ENCODE assay signal across 8 cellular contexts in the genomic region with DNA sequence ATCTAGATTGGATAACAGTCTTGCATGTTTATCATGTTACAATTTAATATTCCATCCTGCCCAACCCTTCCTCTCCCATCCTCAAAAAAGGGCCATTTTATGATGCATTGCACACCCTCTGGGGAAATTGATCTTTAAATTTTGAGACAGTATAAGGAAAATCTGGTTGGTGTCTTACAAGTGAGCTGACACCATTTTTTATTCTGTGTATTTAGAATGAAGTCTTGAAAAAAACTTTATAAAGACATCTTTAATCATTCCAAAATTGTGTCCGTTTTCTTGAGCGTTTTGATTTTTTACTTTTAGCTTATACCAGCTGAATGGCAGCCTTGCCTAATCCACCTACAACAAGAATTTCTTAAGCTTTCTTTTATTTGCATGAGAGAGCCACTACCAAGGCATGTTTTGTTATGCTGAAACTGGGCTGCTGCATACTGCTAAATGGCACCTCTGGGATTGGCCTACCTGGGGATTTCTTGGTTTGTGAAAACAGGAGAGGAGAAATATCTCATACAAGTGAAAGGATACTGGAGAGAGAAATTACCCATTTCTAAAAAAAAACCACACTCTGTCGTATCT. TPM values are rescaled to one million over a fixed set of nuclear protein-coding genes. Genes with fewer than 3 reads are reported as not detected.
A peak's percentile ranks its signal among the peaks of the same experiment; 100 is the strongest.
DNase-seq lines count a peak whose midpoint lies in the region; ATAC-seq and TF ChIP-seq lines count a peak whose summit lies in the region.

No MANE protein-coding gene starts in this region.

- intact Hi-C loops in adrenal gland (cut with DNase I) (no loop called here), left lung (cut with DNase I) (no loop called here), uterus (cut with DNase I; ENCODE audit: low total_unique reads) (no loop called here)

- TF ChIP-seq CTCF in HFF-Myc (IDR thresholded peaks at IDR 0.05; ENCODE audit: low read depth, low read length, missing control alignments) = no peak
- TF ChIP-seq CTCF in adrenal gland (IDR thresholded peaks at IDR 0.05) = no peak
- no peak for TF ChIP-seq CTCF in left lung (IDR thresholded peaks at IDR 0.05)
- no peak for TF ChIP-seq CTCF in uterus (IDR thresholded peaks at IDR 0.05)

- ATAC-seq in left lung = no peak
- no peak for ATAC-seq in GM18861 (IDR thresholded peaks at IDR 0.05; ENCODE audit: unreplicated experiment)
- ATAC-seq in GM19452 (IDR thresholded peaks at IDR 0.05; ENCODE audit: unreplicated experiment) = no peak

- H3K9me3 ChIP-seq in adrenal gland (replicated peaks in 1 of 3) = no peaks in the 10 kb centered on the region
- H3K9me3 ChIP-seq in left lung = no peaks in the 10 kb centered on the region
- H3K9me3 ChIP-seq in uterus = no peaks in the 10 kb centered on the region

- peaks cover 0 to 27% of the 10 kb centered on the region in 2 donors for H3K36me3 ChIP-seq in adrenal gland (replicated peaks in 1 of 2)
- H3K36me3 ChIP-seq in left lung = peaks cover 0 to 42% of the 10 kb centered on the region in 2 donors
- no peaks in the 10 kb centered on the region for H3K36me3 ChIP-seq in uterus

- DNase-seq in ACHN = peak; percentile 50
- no peak for DNase-seq in HFF-Myc (ENCODE audit: extremely low read depth, low read depth)
- peak in 1 of 7 donors; percentile 48 for DNase-seq in adrenal gland
- DNase-seq in left lung = no peak
- DNase-seq in uterus = no peak
- no peak for DNase-seq in SHP77 (lab: John Stamatoyannopoulos, UW)

- H3K4me1 ChIP-seq in adrenal gland (replicated peaks in 1 of 2) (peaks cover 19 to 29% of the 10 kb centered on the region in 2 donors), left lung (peaks cover 15 to 43% of the 10 kb centered on the region in 2 donors), uterus (peaks cover 1 to 9% of the 10 kb centered on the region in 2 donors)

- TF ChIP-seq POLR2A in adrenal gland (IDR thresholded peaks at IDR 0.05) (no peak), uterus (IDR thresholded peaks at IDR 0.05) (no peak)

- in situ Hi-C loops in ACHN (cut with HindIII; ENCODE audit: low pct_ligation_motif_present, low pct_unique_long_range_greater_than_20kb, low sequenced_read_pairs) = no loop called here

- no peaks in the 10 kb centered on the region for H3K27me3 ChIP-seq in adrenal gland
- no peaks in the 10 kb centered on the region for H3K27me3 ChIP-seq in left lung
- H3K27me3 ChIP-seq in uterus = no peaks in the 10 kb centered on the region

- H3K4me3 ChIP-seq in HFF-Myc (replicated peaks; ENCODE audit: low read depth, low read length) (peak overlapping the region; percentile 89), adrenal gland (peak overlapping the region in 2 of 4 donors; percentile 8 to 81), left lung (peak overlapping the region; percentile 49 to 63), uterus (peak overlapping the region; percentile 61 to 63)

- H3K27ac ChIP-seq in adrenal gland (peak overlapping the region; percentile 47 to 99 (median 96)), left lung (peak overlapping the region; percentile 96 to 99), uterus (peak overlapping the region; percentile 94 to 97)

- WGBS in adrenal gland, 4 donors = 46 to 69% (median 51%) methylated on average over 3 of the region's 3 CpGs

RNA-seq across cellular contexts. Expression of a gene that starts 52.3 kb away (rescaled TPM):
- total RNA-seq in adrenal gland (10 to 100 TPM in 3 of 8 donors, 1 to 10 TPM in 5; 3.1 to 14.1 (median 7.7) TPM), left lung (1 to 10 TPM; 7.4 to 8.5 TPM), uterus (10 to 100 TPM in 3 of 4 donors, 1 to 10 TPM in 1; 7.7 to 62.9 (median 18.7) TPM)
- polyA plus RNA-seq in adrenal gland = 10 to 100 TPM in 1 of 3 donors, 1 to 10 TPM in 2; 6.0 to 10.2 (median 7.1) TPM

RNA-seq across cellular contexts. Expression of a gene that starts 52.5 kb away (rescaled TPM):
- total RNA-seq in adrenal gland = 10 to 100 TPM; 20.9 to 49.0 (median 38.2) TPM
- 10 to 100 TPM; 13.2 to 37.4 (median 16.7) TPM for polyA plus RNA-seq in adrenal gland
- 10 to 100 TPM; 26.4 to 30.3 TPM for total RNA-seq in left lung
- 10 to 100 TPM; 19.2 to 86.2 (median 55.8) TPM for total RNA-seq in uterus
